30 cellular contexts compared by ENCODE assay signal in genomic region chr2:70443726-70444125, GRCh38.
"Had no signal": no experiment of that assay in that cellular context is flagged by ENCODE, and none has a peak within 500 bp of the region (broad histone marks: within the 10 kb centered on the region; RNA-seq: fewer than 3 reads in every experiment).

No MANE protein-coding gene starts in this region.

- H3K4me3 ChIP-seq: adrenal gland, body of pancreas, gastroesophageal sphincter, pancreas, psoas muscle, spleen, suprapubic skin, tibial artery, upper lobe of right lung had no signal

- H3K27ac Mint-ChIP-seq: activated T-helper 17 cell treated with anti-CD3 and anti-CD28 coated beads, Interleukin-2, amount 50 U/mL, for 72 hours; memory B cell had no signal

- H3K4me1 ChIP-seq: adrenal gland, body of pancreas, gastroesophageal sphincter, pancreas, psoas muscle, suprapubic skin, tibial artery, upper lobe of right lung had no signal

- DNase-seq: activated CD4-positive, alpha-beta T cell treated with anti-CD3 and anti-CD28 coated beads for 48 hours; activated gamma-delta T cell treated with Interleukin-2 at 50 U/mL for 16 hours; activated T-cell treated with anti-CD3 and anti-CD28 coated beads, Interleukin-2, amount 50 U/mL, for 4 hours; adrenal gland; aorta; body of pancreas; dermis blood vessel endothelial cell; effector CD8-positive, alpha-beta T cell; erythroblast; hippocampal formation; kidney; left colon; midbrain; naive thymus-derived CD8-positive, alpha-beta T cell; nucleus accumbens; pancreas; psoas muscle; spleen; stimulated activated naive CD4-positive, alpha-beta T cell; T-cell; tibial artery; upper lobe of right lung had no signal

- H3K27me3 Mint-ChIP-seq: activated T-helper 17 cell treated with anti-CD3 and anti-CD28 coated beads, Interleukin-2, amount 50 U/mL, for 72 hours; naive thymus-derived CD8-positive, alpha-beta T cell; T-cell had no signal

- H3K27me3 ChIP-seq: adrenal gland, body of pancreas, pancreas, suprapubic skin, upper lobe of right lung had no signal

- H3K9me3 ChIP-seq: adrenal gland, body of pancreas, gastroesophageal sphincter, pancreas, psoas muscle, suprapubic skin, tibial artery, upper lobe of right lung had no signal

- H3K36me3 ChIP-seq: adrenal gland, gastroesophageal sphincter, pancreas, spleen, suprapubic skin, tibial artery, upper lobe of right lung had no signal

- H3K4me3 Mint-ChIP-seq: activated T-cell treated with anti-CD3 and anti-CD28 coated beads, Interleukin-2, amount 50 U/mL, for 4 hours; activated T-helper 17 cell treated with anti-CD3 and anti-CD28 coated beads, Interleukin-2, amount 50 U/mL, for 72 hours; memory B cell; naive thymus-derived CD8-positive, alpha-beta T cell; neural crest cell; T-cell had no signal

- ATAC-seq: activated CD4-positive, CD25-positive, alpha-beta regulatory T cell treated with anti-CD3 and anti-CD28 coated beads, Interleukin-2, amount 50 U/mL, for 24 hours; activated naive CD4-positive, alpha-beta T cell treated with anti-CD3 and anti-CD28 coated beads, Interleukin-2, amount 50 U/mL, for 72 hours; activated T-cell treated with anti-CD3 and anti-CD28 coated beads, Interleukin-2, amount 50 U/mL, for 4 hours; activated T-helper 17 cell treated with anti-CD3 and anti-CD28 coated beads, Interleukin-2, amount 50 U/mL, for 72 hours; body of pancreas; gastroesophageal sphincter; left colon; naive thymus-derived CD8-positive, alpha-beta T cell; pancreas; psoas muscle; T-cell had no signal

- H3K4me1 Mint-ChIP-seq: memory B cell had no signal

- H3K9me3 Mint-ChIP-seq: activated T-cell treated with anti-CD3 and anti-CD28 coated beads, Interleukin-2, amount 50 U/mL, for 4 hours; activated T-helper 17 cell treated with anti-CD3 and anti-CD28 coated beads, Interleukin-2, amount 50 U/mL, for 72 hours; memory B cell; neural crest cell; T-cell had no signal

- H3K36me3 Mint-ChIP-seq: memory B cell; naive thymus-derived CD8-positive, alpha-beta T cell; T-cell had no signal

- H3K27ac ChIP-seq: adrenal gland, body of pancreas, gastroesophageal sphincter, pancreas, psoas muscle, spleen, suprapubic skin, tibial artery, upper lobe of right lung, VCaP had no signal
